In the genomic region with DNA sequence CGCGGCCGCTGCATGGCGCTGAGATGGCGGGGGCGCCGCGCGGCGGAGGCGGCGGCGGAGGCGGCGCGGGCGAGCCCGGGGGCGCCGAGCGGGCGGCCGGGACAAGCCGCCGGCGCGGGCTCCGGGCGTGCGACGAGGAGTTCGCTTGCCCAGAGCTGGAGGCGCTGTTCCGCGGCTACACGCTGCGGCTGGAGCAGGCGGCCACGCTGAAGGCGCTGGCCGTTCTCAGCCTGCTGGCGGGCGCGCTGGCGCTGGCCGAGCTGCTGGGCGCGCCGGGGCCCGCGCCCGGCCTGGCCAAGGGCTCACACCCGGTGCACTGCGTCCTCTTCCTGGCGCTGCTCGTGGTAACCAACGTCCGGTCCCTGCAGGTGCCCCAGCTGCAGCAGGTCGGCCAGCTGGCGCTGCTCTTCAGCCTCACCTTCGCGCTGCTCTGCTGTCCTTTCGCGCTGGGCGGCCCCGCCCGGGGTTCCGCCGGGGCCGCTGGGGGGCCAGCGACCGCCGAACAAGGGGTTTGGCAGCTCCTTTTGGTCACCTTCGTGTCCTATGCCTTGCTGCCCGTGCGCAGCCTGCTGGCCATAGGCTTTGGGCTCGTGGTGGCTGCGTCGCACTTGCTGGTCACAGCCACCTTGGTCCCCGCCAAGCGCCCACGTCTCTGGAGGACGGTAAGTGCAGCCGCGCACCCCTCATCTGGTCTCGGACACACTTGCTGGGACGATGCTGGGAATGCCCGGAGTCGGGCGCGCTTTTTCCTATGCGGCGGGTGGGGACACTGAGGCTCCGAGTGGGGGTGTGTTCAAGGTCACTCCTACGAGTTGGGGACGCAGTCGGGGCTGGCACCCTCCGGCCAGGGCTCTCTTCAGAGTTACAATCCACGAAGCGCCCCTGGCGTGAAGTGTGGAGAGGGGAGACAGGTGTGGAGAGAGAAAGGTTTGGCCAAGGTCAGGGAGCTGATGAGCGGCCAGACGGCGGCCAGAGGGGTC, we compare ENCODE assay signal across 8 cellular contexts. TPM values are rescaled to one million over a fixed set of nuclear protein-coding genes. Genes with fewer than 3 reads are reported as not detected.
A peak's percentile ranks its signal among the peaks of the same experiment; 100 is the strongest.
DNase-seq lines count a peak whose midpoint lies in the region; ATAC-seq, FAIRE-seq and TF ChIP-seq lines count a peak whose summit lies in the region.

No MANE protein-coding gene starts in this region.

- peak; percentile 18 for TF ChIP-seq CTCF in GM12873 (IDR thresholded peaks at IDR 0.05; ENCODE audit: insufficient read depth, low read depth, low read length, missing control alignments)
- peak; percentile 31 for TF ChIP-seq CTCF in bronchial epithelial cell (IDR thresholded peaks at IDR 0.05; ENCODE audit: insufficient read depth, low read length, severe bottlenecking)
- TF ChIP-seq CTCF in upper lobe of right lung (IDR thresholded peaks at IDR 0.05): peak; percentile 7

- no peak overlapping the region for H3K27ac ChIP-seq in upper lobe of right lung

- peak; percentile 53 for DNase-seq in ACHN
- DNase-seq in NCI-H1092 (lab: John Stamatoyannopoulos, UW): peak; percentile 46
- peak; percentile 16 for DNase-seq in bronchial epithelial cell (ENCODE audit: low read depth)
- DNase-seq in kidney glomerular epithelial cell (lab: John Stamatoyannopoulos, UW): peak; percentile 11
- DNase-seq in upper lobe of right lung: no peak
- DNase-seq in stimulated activated CD4-positive, alpha-beta T cell treated with anti-CD3 and anti-CD28 coated beads, Interleukin-12 subunit alpha, Interleukin-12 subunit beta, amount 100 ng/mL, for 4 hours: no peak

- in situ Hi-C loops in ACHN (cut with HindIII; ENCODE audit: low pct_ligation_motif_present, low pct_unique_long_range_greater_than_20kb, low sequenced_read_pairs): no loop called here

- intact Hi-C loops in upper lobe of right lung (cut with DNase I): no loop called here

- ATAC-seq in upper lobe of right lung (peak; percentile 36), GM18511 (IDR thresholded peaks at IDR 0.05; ENCODE audit: unreplicated experiment) (no peak)

- H3K36me3 ChIP-seq in bronchial epithelial cell (ENCODE audit: control insufficient read depth, insufficient read depth, low read length): no peaks in the 10 kb centered on the region
- no peaks in the 10 kb centered on the region for H3K36me3 ChIP-seq in upper lobe of right lung

- H3K9me3 ChIP-seq in upper lobe of right lung: no peaks in the 10 kb centered on the region

- H3K27me3 ChIP-seq in bronchial epithelial cell (ENCODE audit: control insufficient read depth, insufficient read depth, low read length) (peaks cover 44% of the 10 kb centered on the region), upper lobe of right lung (peaks cover 36% of the 10 kb centered on the region)

- H3K4me3 ChIP-seq in bronchial epithelial cell (ENCODE audit: low read depth, low read length): peak overlapping the region; percentile 34
- peak overlapping the region; percentile 50 for H3K4me3 ChIP-seq in upper lobe of right lung

- no peak for FAIRE-seq in bronchial epithelial cell (lab: Jason Lieb, UNC)

- peaks cover 8% of the 10 kb centered on the region for H3K4me1 ChIP-seq in upper lobe of right lung

RNA-seq across cellular contexts. Expression of gene ADCY1, which starts 0.6 kb away (rescaled TPM):
- total RNA-seq in bronchial epithelial cell (0.79 and 1.0 TPM in 2 replicates), upper lobe of right lung (3.9 TPM)

Comparison
In these comparisons a context has a peak if more than half of its experiments do, and no peak if none do; other contexts are left out.
1. DNase-seq: peak in ACHN (single experiment), NCI-H1092 (single experiment), bronchial epithelial cell (single experiment) and kidney glomerular epithelial cell (single experiment); none in upper lobe of right lung (single experiment) and stimulated activated CD4-positive, alpha-beta T cell treated with anti-CD3 and anti-CD28 coated beads, Interleukin-12 subunit alpha, Interleukin-12 subunit beta, amount 100 ng/mL, for 4 hours (single experiment).
2. Peak in every context shown above with its lines, with median percentiles within 50 percentile points of each other: CTCF ChIP-seq.